In genomic region chr1:40268211-40268610, GRCh38 we compare ENCODE assay signal across 24 cellular contexts. TPM values are rescaled to one million over a fixed set of nuclear protein-coding genes. Genes with fewer than 3 reads are reported as not detected.
DNase-seq lines count a peak whose midpoint lies in the region; ATAC-seq and TF ChIP-seq lines count a peak whose summit lies in the region.
"Had no signal": no experiment of that assay in that cellular context is flagged by ENCODE, and none has a peak within 500 bp of the region (broad histone marks: within the 10 kb centered on the region; RNA-seq: fewer than 3 reads in every experiment).

No MANE protein-coding gene starts in this region.

- CTCF ChIA-PET in activated CD8-positive, alpha-beta T cell treated with anti-CD3 and anti-CD28 coated beads for 36 hours (lab: Charles Lee) = interaction anchor here (2.2 kb wide), 1 partner anchor 115 kb away, joined by 7 read pairs; no protein-coding TSS in a partner anchor
- CTCF ChIA-PET in activated CD8-positive, alpha-beta T cell treated with anti-CD3 and anti-CD28 coated beads, Interleukin-2, amount 10 ng/mL, durations not matched to agents 7 days and 5 days (lab: Charles Lee) = interaction anchor here (2.6 kb wide), 1 partner anchor 47 kb away, joined by 9 read pairs; no protein-coding TSS in a partner anchor
- CTCF ChIA-PET in mammary epithelial cell (lab: Charles Lee; ENCODE audit: low non-redundant PET) = no interaction called here
- CTCF ChIA-PET in Caco-2 (lab: Charles Lee) = no interaction called here
- CTCF ChIA-PET in activated naive CD4-positive, alpha-beta T cell treated with anti-CD3 and anti-CD28 coated beads, Interleukin-2, amount 10 ng/mL, durations not matched to agents 7 days and 5 days (lab: Charles Lee) = no interaction called here

- H3K9me3 Mint-ChIP-seq in activated CD8-positive, alpha-beta T cell treated with anti-CD3 and anti-CD28 coated beads for 36 hours = no peaks in the 10 kb centered on the region
- no peaks in the 10 kb centered on the region for H3K9me3 Mint-ChIP-seq in activated CD8-positive, alpha-beta T cell treated with anti-CD3 and anti-CD28 coated beads, Interleukin-2, amount 10 ng/mL, durations not matched to agents 7 days and 5 days (ENCODE audit: insufficient read depth)
- H3K9me3 Mint-ChIP-seq in Caco-2 (ENCODE audit: unreplicated experiment) = no peaks in the 10 kb centered on the region
- no peaks in the 10 kb centered on the region for H3K9me3 Mint-ChIP-seq in activated naive CD4-positive, alpha-beta T cell treated with anti-CD3 and anti-CD28 coated beads, Interleukin-2, amount 10 ng/mL, durations not matched to agents 7 days and 5 days
- H3K9me3 Mint-ChIP-seq: activated CD4-positive, alpha-beta memory T cell treated with anti-CD3 and anti-CD28 coated beads for 36 hours; activated naive CD8-positive, alpha-beta T cell treated with anti-CD3 and anti-CD28 coated beads for 36 hours; immature natural killer cell; neural crest cell had no signal

- H3K9me3 ChIP-seq in mammary epithelial cell (replicated peaks; ENCODE audit: insufficient read depth, low read length) (no peaks in the 10 kb centered on the region), muscle layer of colon (ENCODE audit: low read length) (no peaks in the 10 kb centered on the region), suprapubic skin (no peaks in the 10 kb centered on the region), Caco-2 (no peaks in the 10 kb centered on the region)

- no peak for ATAC-seq in activated CD8-positive, alpha-beta T cell treated with anti-CD3 and anti-CD28 coated beads for 36 hours
- no peak for ATAC-seq in activated CD8-positive, alpha-beta T cell treated with anti-CD3 and anti-CD28 coated beads, Interleukin-2, amount 10 ng/mL, durations not matched to agents 7 days and 5 days
- ATAC-seq: HCT116, K562, T-helper 17 cell had no signal

- DNase-seq in activated CD8-positive, alpha-beta T cell treated with anti-CD3 and anti-CD28 coated beads for 36 hours = no peak
- no peak for DNase-seq in activated CD8-positive, alpha-beta T cell treated with anti-CD3 and anti-CD28 coated beads, Interleukin-2, amount 10 ng/mL, durations not matched to agents 7 days and 5 days
- DNase-seq in mammary epithelial cell = no peak
- no peak for DNase-seq in suprapubic skin (ENCODE audit: low spot score in 2 of 2)
- DNase-seq in NCI-H2171 treated with DMSO at 0.1 percent for 48 hours (lab: John Stamatoyannopoulos, UW) = no peak
- no peak for DNase-seq in Caco-2
- DNase-seq in activated naive CD4-positive, alpha-beta T cell treated with anti-CD3 and anti-CD28 coated beads, Interleukin-2, amount 10 ng/mL, durations not matched to agents 7 days and 5 days = no peak
- DNase-seq: activated CD4-positive, alpha-beta memory T cell treated with anti-CD3 and anti-CD28 coated beads for 36 hours; activated naive CD8-positive, alpha-beta T cell treated with anti-CD3 and anti-CD28 coated beads for 36 hours; C1 segment of cervical spinal cord; immature natural killer cell; NCI-H1048; NCI-H2107; NCI-H524 treated with DMSO at 0.1 percent for 48 hours; SHP77 treated with DMSO at 0.1 percent for 48 hours; T-helper 17 cell had no signal

- H3K4me3 ChIP-seq in mammary epithelial cell (replicated peaks in 1 of 3; ENCODE audit: insufficient read depth in 1 of 3, low read depth in 2 of 3, low read length in 3 of 3) = no peak overlapping the region
- H3K4me3 ChIP-seq in muscle layer of colon (ENCODE audit: low read depth in 1 of 2, low read length in 2 of 2) = no peak overlapping the region
- no peak overlapping the region for H3K4me3 ChIP-seq in suprapubic skin
- H3K4me3 ChIP-seq in Caco-2 (ENCODE audit: low read depth, low read length) = no peak overlapping the region
- H3K4me3 ChIP-seq: K562 had no signal

- H3K4me1 Mint-ChIP-seq in activated CD8-positive, alpha-beta T cell treated with anti-CD3 and anti-CD28 coated beads for 36 hours (ENCODE audit: low read depth) = peaks cover 41% of the 10 kb centered on the region
- peaks cover 8% of the 10 kb centered on the region for H3K4me1 Mint-ChIP-seq in activated CD8-positive, alpha-beta T cell treated with anti-CD3 and anti-CD28 coated beads, Interleukin-2, amount 10 ng/mL, durations not matched to agents 7 days and 5 days (ENCODE audit: low read depth)
- no peaks in the 10 kb centered on the region for H3K4me1 Mint-ChIP-seq in Caco-2 (ENCODE audit: low read depth, unreplicated experiment)
- peaks cover 5% of the 10 kb centered on the region for H3K4me1 Mint-ChIP-seq in activated naive CD4-positive, alpha-beta T cell treated with anti-CD3 and anti-CD28 coated beads, Interleukin-2, amount 10 ng/mL, durations not matched to agents 7 days and 5 days
- H3K4me1 Mint-ChIP-seq: neural crest cell had no signal

- intact Hi-C loops in activated CD8-positive, alpha-beta T cell treated with anti-CD3 and anti-CD28 coated beads for 36 hours (cut with micrococcal nuclease) = no loop called here
- intact Hi-C loops in mammary epithelial cell (cut with micrococcal nuclease) = no loop called here
- intact Hi-C loops in Caco-2 (cut with micrococcal nuclease; ENCODE audit: unreplicated experiment) = no loop called here

- no peaks in the 10 kb centered on the region for H4K20me1 ChIP-seq in mammary epithelial cell (ENCODE audit: insufficient read depth, low read length)

- peaks cover 43% of the 10 kb centered on the region for H3K36me3 Mint-ChIP-seq in activated CD8-positive, alpha-beta T cell treated with anti-CD3 and anti-CD28 coated beads for 36 hours (ENCODE audit: low read depth)
- H3K36me3 Mint-ChIP-seq in activated CD8-positive, alpha-beta T cell treated with anti-CD3 and anti-CD28 coated beads, Interleukin-2, amount 10 ng/mL, durations not matched to agents 7 days and 5 days (ENCODE audit: low read depth) = peaks cover 42% of the 10 kb centered on the region
- peaks cover 44% of the 10 kb centered on the region for H3K36me3 Mint-ChIP-seq in Caco-2 (ENCODE audit: insufficient read depth, unreplicated experiment)
- H3K36me3 Mint-ChIP-seq in activated naive CD4-positive, alpha-beta T cell treated with anti-CD3 and anti-CD28 coated beads, Interleukin-2, amount 10 ng/mL, durations not matched to agents 7 days and 5 days = peaks cover 46% of the 10 kb centered on the region

- TF ChIP-seq EP300 in suprapubic skin (IDR thresholded peaks at IDR 0.05) = no peak

- H3K27me3 ChIP-seq in mammary epithelial cell (ENCODE audit: insufficient read depth, low read length) = no peaks in the 10 kb centered on the region
- H3K27me3 ChIP-seq in muscle layer of colon (ENCODE audit: control insufficient read depth in 1 of 2, insufficient read depth in 2 of 2, low read length in 2 of 2) = no peaks in the 10 kb centered on the region
- no peaks in the 10 kb centered on the region for H3K27me3 ChIP-seq in suprapubic skin
- H3K27me3 ChIP-seq in Caco-2 (replicated peaks; ENCODE audit: control insufficient read depth, insufficient read depth, low read length) = no peaks in the 10 kb centered on the region

- dilution Hi-C loops in mammary epithelial cell (cut with HindIII; ENCODE audit: low sequenced_read_pairs) = no loop called here

- H3K79me2 ChIP-seq in mammary epithelial cell (ENCODE audit: insufficient read depth, low read length) = peaks cover 33% of the 10 kb centered on the region

- no peaks in the 10 kb centered on the region for H3K27me3 Mint-ChIP-seq in activated CD8-positive, alpha-beta T cell treated with anti-CD3 and anti-CD28 coated beads for 36 hours
- no peaks in the 10 kb centered on the region for H3K27me3 Mint-ChIP-seq in activated CD8-positive, alpha-beta T cell treated with anti-CD3 and anti-CD28 coated beads, Interleukin-2, amount 10 ng/mL, durations not matched to agents 7 days and 5 days (ENCODE audit: low read depth)
- H3K27me3 Mint-ChIP-seq in Caco-2 (ENCODE audit: insufficient read depth, unreplicated experiment) = no peaks in the 10 kb centered on the region
- no peaks in the 10 kb centered on the region for H3K27me3 Mint-ChIP-seq in activated naive CD4-positive, alpha-beta T cell treated with anti-CD3 and anti-CD28 coated beads, Interleukin-2, amount 10 ng/mL, durations not matched to agents 7 days and 5 days
- H3K27me3 Mint-ChIP-seq: activated CD4-positive, alpha-beta memory T cell treated with anti-CD3 and anti-CD28 coated beads for 36 hours; activated naive CD8-positive, alpha-beta T cell treated with anti-CD3 and anti-CD28 coated beads for 36 hours; T-helper 17 cell had no signal

- peak overlapping the region; percentile 38 for H3K27ac Mint-ChIP-seq in activated CD8-positive, alpha-beta T cell treated with anti-CD3 and anti-CD28 coated beads for 36 hours
- H3K27ac Mint-ChIP-seq in activated CD8-positive, alpha-beta T cell treated with anti-CD3 and anti-CD28 coated beads, Interleukin-2, amount 10 ng/mL, durations not matched to agents 7 days and 5 days = no peak overlapping the region
- H3K27ac Mint-ChIP-seq in Caco-2 (ENCODE audit: unreplicated experiment) = no peak overlapping the region
- H3K27ac Mint-ChIP-seq in activated naive CD4-positive, alpha-beta T cell treated with anti-CD3 and anti-CD28 coated beads, Interleukin-2, amount 10 ng/mL, durations not matched to agents 7 days and 5 days = no peak overlapping the region
- H3K27ac Mint-ChIP-seq: activated CD4-positive, alpha-beta memory T cell treated with anti-CD3 and anti-CD28 coated beads for 36 hours; immature natural killer cell; T-helper 17 cell had no signal

- peaks cover 37% of the 10 kb centered on the region for H3K4me1 ChIP-seq in mammary epithelial cell (ENCODE audit: insufficient read depth, low read length)
- peaks cover 32% of the 10 kb centered on the region for H3K4me1 ChIP-seq in muscle layer of colon (ENCODE audit: insufficient read depth, low read length)
- peaks cover 15% of the 10 kb centered on the region for H3K4me1 ChIP-seq in suprapubic skin
- H3K4me1 ChIP-seq in Caco-2 = no peaks in the 10 kb centered on the region

- no peak for TF ChIP-seq CTCF in activated CD8-positive, alpha-beta T cell treated with anti-CD3 and anti-CD28 coated beads for 36 hours (IDR thresholded peaks at IDR 0.05)
- TF ChIP-seq CTCF in mammary epithelial cell (conservative IDR thresholded peaks at IDR 0.05 in 1 of 2, IDR thresholded peaks at IDR 0.05 in 1 of 2; ENCODE audit: extremely low read depth in 1 of 2, insufficient read depth in 1 of 2, low read depth in 1 of 2, low read length in 2 of 2) = no peak
- TF ChIP-seq CTCF in suprapubic skin (IDR thresholded peaks at IDR 0.05) = no peak
- no peak for TF ChIP-seq CTCF in Caco-2 (IDR thresholded peaks at IDR 0.05; ENCODE audit: insufficient read depth in 1 of 2, low read depth in 1 of 2, low read length in 1 of 2, severe bottlenecking in 1 of 2, unreplicated experiment in 1 of 2)

- BruUV-seq in mammary epithelial cell (replicated peaks; lab: Mats Ljungman, UMichigan) (no TSS peak), Caco-2 (replicated peaks; lab: Mats Ljungman, UMichigan) (no TSS peak)

- peak overlapping the region; percentile 58 for H3K9ac ChIP-seq in mammary epithelial cell (ENCODE audit: insufficient read depth, low read length)
- no peak overlapping the region for H3K9ac ChIP-seq in muscle layer of colon (ENCODE audit: low read length)

- in situ Hi-C loops in mammary epithelial cell (cut with MboI; ENCODE audit: low sequenced_read_pairs in 2 of 2) = no loop called here

- no peak for TF ChIP-seq POLR2A in suprapubic skin (IDR thresholded peaks at IDR 0.05)

- H3K4me3 Mint-ChIP-seq in activated CD8-positive, alpha-beta T cell treated with anti-CD3 and anti-CD28 coated beads for 36 hours = no peak overlapping the region
- H3K4me3 Mint-ChIP-seq in activated CD8-positive, alpha-beta T cell treated with anti-CD3 and anti-CD28 coated beads, Interleukin-2, amount 10 ng/mL, durations not matched to agents 7 days and 5 days = no peak overlapping the region
- H3K4me3 Mint-ChIP-seq in Caco-2 (ENCODE audit: unreplicated experiment) = no peak overlapping the region
- H3K4me3 Mint-ChIP-seq in activated naive CD4-positive, alpha-beta T cell treated with anti-CD3 and anti-CD28 coated beads, Interleukin-2, amount 10 ng/mL, durations not matched to agents 7 days and 5 days = no peak overlapping the region
- H3K4me3 Mint-ChIP-seq: activated CD4-positive, alpha-beta memory T cell treated with anti-CD3 and anti-CD28 coated beads for 36 hours; activated naive CD8-positive, alpha-beta T cell treated with anti-CD3 and anti-CD28 coated beads for 36 hours; immature natural killer cell; neural crest cell; T-helper 17 cell had no signal

- peaks cover 10% of the 10 kb centered on the region for H3K36me3 ChIP-seq in mammary epithelial cell (ENCODE audit: insufficient read depth, low read length)
- H3K36me3 ChIP-seq in muscle layer of colon (ENCODE audit: insufficient read depth, low read length) = peaks cover 45% of the 10 kb centered on the region
- peaks cover 70% of the 10 kb centered on the region for H3K36me3 ChIP-seq in suprapubic skin
- no peaks in the 10 kb centered on the region for H3K36me3 ChIP-seq in Caco-2 (ENCODE audit: control insufficient read depth, insufficient read depth, low read length)

- H3K27ac ChIP-seq in mammary epithelial cell (ENCODE audit: insufficient read depth, low read depth, low read length) = peak overlapping the region; percentile 89
- H3K27ac ChIP-seq in muscle layer of colon (ENCODE audit: low read depth, low read length) = peak overlapping the region; percentile 37
- H3K27ac ChIP-seq in suprapubic skin = peak overlapping the region; percentile 62

- H2AFZ ChIP-seq in mammary epithelial cell (ENCODE audit: low read depth, low read length) = no peak overlapping the region

- POLR2A ChIA-PET in activated CD8-positive, alpha-beta T cell treated with anti-CD3 and anti-CD28 coated beads for 36 hours (lab: Charles Lee) = interaction anchor here (2.0 kb wide), 1 partner anchor 10 kb away, joined by 4 read pairs; no protein-coding TSS in a partner anchor
- POLR2A ChIA-PET in activated CD8-positive, alpha-beta T cell treated with anti-CD3 and anti-CD28 coated beads, Interleukin-2, amount 10 ng/mL, durations not matched to agents 7 days and 5 days (lab: Charles Lee) = interaction anchor here (1.2 kb wide), 1 partner anchor 60 kb away, joined by 4 read pairs; no protein-coding TSS in a partner anchor
- POLR2A ChIA-PET in Caco-2 (lab: Charles Lee) = no interaction called here

- H3K4me2 ChIP-seq in mammary epithelial cell (ENCODE audit: insufficient read depth, low read depth, low read length) = no peak overlapping the region

RNA-seq across cellular contexts. Expression of gene ZMPSTE24, which starts 10.2 kb away (rescaled TPM):
- total RNA-seq in activated CD8-positive, alpha-beta T cell treated with anti-CD3 and anti-CD28 coated beads for 36 hours = 10 to 100 TPM; 20.1 to 21.2 TPM
- total RNA-seq in activated CD8-positive, alpha-beta T cell treated with anti-CD3 and anti-CD28 coated beads, Interleukin-2, amount 10 ng/mL, durations not matched to agents 7 days and 5 days = 10 to 100 TPM; 28.9 to 29.8 TPM
- total RNA-seq in mammary epithelial cell (10 to 100 TPM; 51.2 to 93.5 TPM), suprapubic skin (10 to 100 TPM; 30.3 to 42.2 (median 34.9) TPM), Caco-2 (2022) (37.9 and 39.9 TPM in 2 replicates)
- polyA plus RNA-seq in mammary epithelial cell = 24.1 TPM
- polyA minus RNA-seq in mammary epithelial cell = 32.7 TPM

RNA-seq across cellular contexts. Expression of gene TMCO2, which starts 20.5 kb away (rescaled TPM):
- total RNA-seq in activated CD8-positive, alpha-beta T cell treated with anti-CD3 and anti-CD28 coated beads for 36 hours = not detected
- total RNA-seq in activated CD8-positive, alpha-beta T cell treated with anti-CD3 and anti-CD28 coated beads, Interleukin-2, amount 10 ng/mL, durations not matched to agents 7 days and 5 days = not detected
- total RNA-seq in mammary epithelial cell (not detected), suprapubic skin (not detected), Caco-2 (2022) (not detected in 2 replicates)
- not detected for polyA plus RNA-seq in mammary epithelial cell
- polyA minus RNA-seq in mammary epithelial cell = not detected
- total RNA-seq: A172; activated CD4-positive, alpha-beta memory T cell treated with anti-CD3 and anti-CD28 coated beads for 36 hours; activated naive CD8-positive, alpha-beta T cell treated with anti-CD3 and anti-CD28 coated beads for 36 hours; bronchial epithelial cell; G401; K562; mesenteric fat pad; neural crest cell; T-helper 17 cell had no signal
- polyA plus RNA-seq: immature natural killer cell, K562 had no signal

RNA-seq across cellular contexts. Expression of gene COL9A2, which starts 48.9 kb away (rescaled TPM):
- 1 to 10 TPM; 4.3 to 5.4 TPM for total RNA-seq in activated CD8-positive, alpha-beta T cell treated with anti-CD3 and anti-CD28 coated beads for 36 hours
- total RNA-seq in activated CD8-positive, alpha-beta T cell treated with anti-CD3 and anti-CD28 coated beads, Interleukin-2, amount 10 ng/mL, durations not matched to agents 7 days and 5 days = 1 to 10 TPM; 2.4 to 2.5 TPM
- 1 to 10 TPM in 1 of 2 donors, under 1 TPM in 1; 0.40 to 4.0 TPM for total RNA-seq in mammary epithelial cell
- 0.23 TPM for polyA plus RNA-seq in mammary epithelial cell
- polyA minus RNA-seq in mammary epithelial cell = 2.4 TPM
- 1 to 10 TPM; 3.3 to 5.4 (median 3.6) TPM for total RNA-seq in suprapubic skin
- 0.23 and 0.39 TPM in 2 replicates for total RNA-seq in Caco-2 (2022)

Comparison
In these comparisons a context has a peak if more than half of its experiments do, and no peak if none do; other contexts are left out.
1. H3K27ac ChIP-seq: peak in every context shown above with its lines; median percentile 89 in mammary epithelial cell; 62 in suprapubic skin; 37 in muscle layer of colon.
2. CTCF ChIA-PET loops: an anchor here in activated CD8-positive, alpha-beta T cell treated with anti-CD3 and anti-CD28 coated beads for 36 hours (2.2 kb wide) and activated CD8-positive, alpha-beta T cell treated with anti-CD3 and anti-CD28 coated beads, Interleukin-2, amount 10 ng/mL, durations not matched to agents 7 days and 5 days (2.6 kb wide); none called in mammary epithelial cell, Caco-2 and activated naive CD4-positive, alpha-beta T cell treated with anti-CD3 and anti-CD28 coated beads, Interleukin-2, amount 10 ng/mL, durations not matched to agents 7 days and 5 days.